In genomic region chr10:84308481-84309304, GRCh38 we compare ENCODE assay signal across 9 cellular contexts. TPM values are rescaled to one million over a fixed set of nuclear protein-coding genes. Genes with fewer than 3 reads are reported as not detected.
A peak's percentile ranks its signal among the peaks of the same experiment; 100 is the strongest.
DNase-seq lines count a peak whose midpoint lies in the region; ATAC-seq and TF ChIP-seq lines count a peak whose summit lies in the region.
"Had no signal": no experiment of that assay in that cellular context is flagged by ENCODE, and none has a peak within 500 bp of the region (broad histone marks: within the 10 kb centered on the region; RNA-seq: fewer than 3 reads in every experiment).

No MANE protein-coding gene starts in this region.

- H4K20me1 ChIP-seq in H9 (ENCODE audit: control insufficient read depth, insufficient read depth, insufficient read length) (no peaks in the 10 kb centered on the region), smooth muscle cell (ENCODE audit: low read depth) (no peaks in the 10 kb centered on the region)

- H3K36me3 Mint-ChIP-seq in CD4-positive, alpha-beta T cell (ENCODE audit: low read depth), result no peaks in the 10 kb centered on the region
- H3K36me3 Mint-ChIP-seq in activated naive CD8-positive, alpha-beta T cell treated with anti-CD3 and anti-CD28 coated beads for 36 hours, result no peaks in the 10 kb centered on the region
- H3K36me3 Mint-ChIP-seq in H9 (ENCODE audit: insufficient read depth in 1 of 3, low read depth in 3 of 3), result no peaks in the 10 kb centered on the region; a peak in 2 of 7 replicates

- H3K9me3 ChIP-seq in CD4-positive, alpha-beta T cell (ENCODE audit: control insufficient read depth, low read length), result no peaks in the 10 kb centered on the region
- H3K9me3 ChIP-seq in H9 (ENCODE audit: control insufficient read depth, low read depth, low read length) (no peaks in the 10 kb centered on the region), smooth muscle cell (replicated peaks; ENCODE audit: low read depth) (no peaks in the 10 kb centered on the region)

- no peaks in the 10 kb centered on the region for H3F3A ChIP-seq in smooth muscle cell (ENCODE audit: low read depth)

- H2BK120ac ChIP-seq in H9 (ENCODE audit: low read depth, low read length, poor library complexity, severe bottlenecking) (no peak overlapping the region), mesendoderm (ENCODE audit: low read depth, low read length) (no peak overlapping the region)

- H3K56ac ChIP-seq in H9 (ENCODE audit: insufficient read length, low read depth, low read length), result no peak overlapping the region
- H3K56ac ChIP-seq in mesendoderm (ENCODE audit: low read length), result no peak overlapping the region

- no peaks in the 10 kb centered on the region for H3K9me3 Mint-ChIP-seq in CD4-positive, alpha-beta T cell
- H3K9me3 Mint-ChIP-seq in activated naive CD8-positive, alpha-beta T cell treated with anti-CD3 and anti-CD28 coated beads for 36 hours, result no peaks in the 10 kb centered on the region
- H3K9me3 Mint-ChIP-seq in H9, result peaks cover 0 to 5% of the 10 kb centered on the region in 2 experiments; a peak in 4 of 5 replicates
- H3K9me3 Mint-ChIP-seq: central memory CD8-positive, alpha-beta T cell had no signal

- WGBS in H9 (ENCODE audit: extremely low coverage, insufficient read length, low lambda C conversion rate), result no CpG with 5 or more reads among the region's 6 CpGs
- WGBS in mesendoderm (ENCODE audit: extremely low coverage, insufficient coverage, low lambda C conversion rate), result no CpG with 5 or more reads among the region's 6 CpGs
- WGBS in smooth muscle cell (ENCODE audit: low lambda C conversion rate), result 69% methylated on average over 6 of the region's 6 CpGs

- H4K91ac ChIP-seq in H9 (ENCODE audit: insufficient read length, low read depth, low read length), result no peak overlapping the region

- ATAC-seq in CD4-positive, alpha-beta T cell (ENCODE audit: poor library complexity), result peak; percentile 67
- peak; percentile 60 for ATAC-seq in GM21619 (IDR thresholded peaks at IDR 0.05; ENCODE audit: unreplicated experiment)

- peak overlapping the region; percentile 2 for H3K4me3 Mint-ChIP-seq in CD4-positive, alpha-beta T cell
- H3K4me3 Mint-ChIP-seq in activated naive CD8-positive, alpha-beta T cell treated with anti-CD3 and anti-CD28 coated beads for 36 hours, result peak overlapping the region; percentile 41
- no peak overlapping the region for H3K4me3 Mint-ChIP-seq in H9
- H3K4me3 Mint-ChIP-seq: central memory CD8-positive, alpha-beta T cell had no signal

- no peak overlapping the region for H2BK15ac ChIP-seq in H9 (ENCODE audit: low read depth, low read length)
- H2BK15ac ChIP-seq in mesendoderm (replicated peaks; ENCODE audit: low read depth), result no peak overlapping the region

- no peaks in the 10 kb centered on the region for H3K23me2 ChIP-seq in H9 (ENCODE audit: insufficient read length, low read depth, low read length, poor library complexity, severe bottlenecking)

- H3K4me1 ChIP-seq in H9 (ENCODE audit: insufficient read depth, low read length) (peaks cover 6% of the 10 kb centered on the region; the same call in 1 of the 2 replicates), mesendoderm (ENCODE audit: control insufficient read depth, low read depth, low read length) (peaks cover 3% of the 10 kb centered on the region), smooth muscle cell (ENCODE audit: low read depth) (no peaks in the 10 kb centered on the region)

- H2BK20ac ChIP-seq in H9 (ENCODE audit: low read depth, low read length, poor library complexity, severe bottlenecking), result no peak overlapping the region

- H3K23ac ChIP-seq in H9 (ENCODE audit: insufficient read length, low read depth, low read length) (no peak overlapping the region), mesendoderm (ENCODE audit: low read length) (no peak overlapping the region)

- no peak overlapping the region for H3K4ac ChIP-seq in H9 (ENCODE audit: low read depth, low read length)
- H3K4ac ChIP-seq in mesendoderm (ENCODE audit: low read depth, low read length), result no peak overlapping the region

- no peak overlapping the region for H4K8ac ChIP-seq in H9 (replicated peaks; ENCODE audit: insufficient read length, low read depth, low read length)
- H4K8ac ChIP-seq in mesendoderm (ENCODE audit: low read depth, low read length), result no peak overlapping the region

- H2AFZ ChIP-seq in H9 (ENCODE audit: low read length), result no peak overlapping the region
- no peak overlapping the region for H2AFZ ChIP-seq in smooth muscle cell (ENCODE audit: low read depth)

- H2BK5ac ChIP-seq in H9 (ENCODE audit: insufficient read length, low read length) (no peak overlapping the region), mesendoderm (ENCODE audit: low read length) (no peak overlapping the region)

- H3K4me3 ChIP-seq in mesendoderm (ENCODE audit: low read length) (no peak overlapping the region), smooth muscle cell (no peak overlapping the region)

- H3K79me1 ChIP-seq in H9 (ENCODE audit: insufficient read depth, low read depth, low read length, poor library complexity, severe bottlenecking), result no peaks in the 10 kb centered on the region
- no peaks in the 10 kb centered on the region for H3K79me1 ChIP-seq in mesendoderm (ENCODE audit: low read length)

- no peak overlapping the region for H3T11ph ChIP-seq in H9 (ENCODE audit: low read length)

- H3K27me3 Mint-ChIP-seq in CD4-positive, alpha-beta T cell, result no peaks in the 10 kb centered on the region
- H3K27me3 Mint-ChIP-seq in activated naive CD8-positive, alpha-beta T cell treated with anti-CD3 and anti-CD28 coated beads for 36 hours, result peaks cover 3% of the 10 kb centered on the region
- no peaks in the 10 kb centered on the region for H3K27me3 Mint-ChIP-seq in H9 (ENCODE audit: low read depth)
- H3K27me3 Mint-ChIP-seq: central memory CD8-positive, alpha-beta T cell had no signal

- no peaks in the 10 kb centered on the region for H3K27me3 ChIP-seq in CD4-positive, alpha-beta T cell (ENCODE audit: control insufficient read depth, insufficient read depth, low read length)
- no peaks in the 10 kb centered on the region for H3K27me3 ChIP-seq in H9 (ENCODE audit: insufficient read depth, low read length)
- no peaks in the 10 kb centered on the region for H3K27me3 ChIP-seq in mesendoderm (ENCODE audit: insufficient read depth, low read length, poor library complexity)
- no peaks in the 10 kb centered on the region for H3K27me3 ChIP-seq in smooth muscle cell (ENCODE audit: low read depth)

- no peak overlapping the region for H3K18ac ChIP-seq in H9 (ENCODE audit: insufficient read length, low read depth, low read length)
- no peak overlapping the region for H3K18ac ChIP-seq in mesendoderm (ENCODE audit: low read length)

- POLR2A ChIA-PET in CD4-positive, alpha-beta T cell (lab: Charles Lee), result interaction anchor here (0.9 to 1.0 kb wide), 2 partner anchors 21 to 22 kb away, joined by 3 to 4 read pairs; no protein-coding TSS in a partner anchor

- no peak overlapping the region for H2BK12ac ChIP-seq in H9 (ENCODE audit: insufficient read length, low read depth, low read length)

- H2AK5ac ChIP-seq in H9 (ENCODE audit: insufficient read length, low read length) (no peak overlapping the region), mesendoderm (ENCODE audit: low read length) (no peak overlapping the region)

- DNase-seq in CD4-positive, alpha-beta T cell, result peak in 8 of 10 experiments; percentile 12 to 41 (median 30)
- DNase-seq in NCI-H748 treated with DMSO at 0.1 percent for 48 hours (lab: John Stamatoyannopoulos, UW), result peak; percentile 36
- DNase-seq in activated naive CD8-positive, alpha-beta T cell treated with anti-CD3 and anti-CD28 coated beads for 36 hours, result peak; percentile 52
- DNase-seq in medulla oblongata (ENCODE audit: extremely low spot score), result peak; percentile 71
- DNase-seq in H9, result no peak
- no peak for DNase-seq in mesendoderm
- DNase-seq in smooth muscle cell (lab: John Stamatoyannopoulos, UW; ENCODE audit: unreplicated experiment), result no peak

- H3K9ac ChIP-seq in H9 (ENCODE audit: extremely low read depth, insufficient read length, low read length) (no peak overlapping the region), mesendoderm (ENCODE audit: low read length) (no peak overlapping the region), smooth muscle cell (ENCODE audit: low read depth) (no peak overlapping the region)

- no peaks in the 10 kb centered on the region for H3K79me2 ChIP-seq in H9 (ENCODE audit: insufficient read depth, low read length)
- no peaks in the 10 kb centered on the region for H3K79me2 ChIP-seq in mesendoderm (ENCODE audit: control insufficient read depth, insufficient read depth, low read length)
- no peaks in the 10 kb centered on the region for H3K79me2 ChIP-seq in smooth muscle cell (ENCODE audit: low read depth)

- H4K5ac ChIP-seq in H9 (ENCODE audit: insufficient read length, low read depth, low read length), result no peak overlapping the region
- no peak overlapping the region for H4K5ac ChIP-seq in mesendoderm (ENCODE audit: low read length)

- H3K14ac ChIP-seq in H9 (ENCODE audit: insufficient read depth, low read length), result no peak overlapping the region

- intact Hi-C loops in CD4-positive, alpha-beta T cell (cut with DNase I, micrococcal nuclease), result loop anchor here in 1 of 2 experiments (2.0 kb wide), 1 partner anchor 26 kb away; no protein-coding TSS in a partner anchor

- no peaks in the 10 kb centered on the region for H3K36me3 ChIP-seq in mesendoderm (ENCODE audit: control insufficient read depth, insufficient read depth, low read length)
- H3K36me3 ChIP-seq in smooth muscle cell (ENCODE audit: low read depth), result no peaks in the 10 kb centered on the region

- H3K27ac ChIP-seq in CD4-positive, alpha-beta T cell (ENCODE audit: low read depth, low read length), result no peak overlapping the region
- H3K27ac ChIP-seq in H9 (ENCODE audit: insufficient read length, low read depth, low read length) (no peak overlapping the region), mesendoderm (ENCODE audit: low read depth, low read length) (no peak overlapping the region), smooth muscle cell (ENCODE audit: low read depth) (no peak overlapping the region)

- no peak overlapping the region for H3K27ac Mint-ChIP-seq in CD4-positive, alpha-beta T cell
- H3K27ac Mint-ChIP-seq in activated naive CD8-positive, alpha-beta T cell treated with anti-CD3 and anti-CD28 coated beads for 36 hours, result peak overlapping the region; percentile 87
- H3K27ac Mint-ChIP-seq in H9, result no peak overlapping the region; a peak in 1 of 7 replicates

- peaks cover 16% of the 10 kb centered on the region for H3K4me1 Mint-ChIP-seq in CD4-positive, alpha-beta T cell (ENCODE audit: low read depth)
- peaks cover 31% of the 10 kb centered on the region for H3K4me1 Mint-ChIP-seq in activated naive CD8-positive, alpha-beta T cell treated with anti-CD3 and anti-CD28 coated beads for 36 hours
- H3K4me1 Mint-ChIP-seq in H9, result peaks cover 5 to 13% of the 10 kb centered on the region in 2 experiments

- no peak overlapping the region for H3K4me2 ChIP-seq in H9 (ENCODE audit: insufficient read depth, insufficient read length, low read length)
- no peak overlapping the region for H3K4me2 ChIP-seq in mesendoderm (ENCODE audit: low read length)
- H3K4me2 ChIP-seq in smooth muscle cell, result no peak overlapping the region

- CTCF ChIA-PET in CD4-positive, alpha-beta T cell (lab: Charles Lee), result no interaction called here

- no peak for TF ChIP-seq CTCF in CD4-positive, alpha-beta T cell (IDR thresholded peaks at IDR 0.05)
- TF ChIP-seq CTCF in H9 (conservative IDR thresholded peaks at IDR 0.05) (no peak), smooth muscle cell (IDR thresholded peaks at IDR 0.05; ENCODE audit: borderline replicate concordance, insufficient read depth, poor library complexity, severe bottlenecking) (no peak)

RNA-seq across cellular contexts. Expression of gene CCSER2, which starts 19.7 kb away (rescaled TPM):
- total RNA-seq in CD4-positive, alpha-beta T cell, result 100 to 1,000 TPM; 134 to 148 TPM
- 10 to 100 TPM; 42.4 to 43.8 TPM for total RNA-seq in activated naive CD8-positive, alpha-beta T cell treated with anti-CD3 and anti-CD28 coated beads for 36 hours
- total RNA-seq in H9 (2021), result 20.9 and 22.2 TPM in 2 replicates
- polyA plus RNA-seq in mesendoderm (2013, experiment 1 of 2), result 26.4 TPM
- 28.3 TPM for polyA plus RNA-seq in mesendoderm (2013, experiment 2 of 2)
- total RNA-seq in smooth muscle cell, result 42.1 and 53.8 TPM in 2 replicates
- 32.8 and 46.9 TPM in 2 replicates for polyA plus RNA-seq in smooth muscle cell

Comparison
In these comparisons a context has a peak if more than half of its experiments do, and no peak if none do; other contexts are left out.
1. DNase-seq: peak in CD4-positive, alpha-beta T cell (8 of 10), NCI-H748 treated with DMSO at 0.1 percent for 48 hours (single experiment), activated naive CD8-positive, alpha-beta T cell treated with anti-CD3 and anti-CD28 coated beads for 36 hours (single experiment) and medulla oblongata (single experiment); none in H9 (single experiment), mesendoderm (single experiment) and smooth muscle cell (single experiment).
2. H3K4me3 Mint-ChIP-seq: peak in CD4-positive, alpha-beta T cell (single experiment) and activated naive CD8-positive, alpha-beta T cell treated with anti-CD3 and anti-CD28 coated beads for 36 hours (single experiment); none in H9 (0 of 2).